20 cellular contexts compared by ENCODE assay signal in the genomic region with DNA sequence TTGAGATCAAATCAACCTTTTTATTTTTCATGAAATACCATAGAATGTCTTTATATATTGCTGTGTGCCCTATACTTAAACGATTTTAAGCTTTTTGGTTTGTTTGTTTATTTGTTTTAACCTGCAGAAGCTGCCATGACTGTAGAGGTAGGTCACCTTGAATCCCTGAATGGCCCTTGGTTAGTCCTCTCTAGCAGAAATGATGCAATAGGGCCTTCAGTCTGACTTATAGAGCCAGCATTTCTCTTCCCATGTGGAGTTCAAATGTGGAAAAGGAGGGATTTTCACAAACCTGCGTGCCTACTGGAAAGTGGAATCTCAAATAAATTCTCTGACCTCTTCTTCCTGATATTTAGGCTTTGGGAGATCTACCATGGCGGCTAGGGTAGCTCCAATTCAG.
A peak's percentile ranks its signal among the peaks of the same experiment; 100 is the strongest.
DNase-seq lines count a peak whose midpoint lies in the region; ATAC-seq and TF ChIP-seq lines count a peak whose summit lies in the region.
"Had no signal": no experiment of that assay in that cellular context is flagged by ENCODE, and none has a peak within 500 bp of the region (broad histone marks: within the 10 kb centered on the region; RNA-seq: fewer than 3 reads in every experiment).

No MANE protein-coding gene starts in this region.

- H3K9me3 ChIP-seq in breast epithelium, result no peaks in the 10 kb centered on the region
- H3K9me3 ChIP-seq in suprapubic skin, result no peaks in the 10 kb centered on the region
- H3K9me3 ChIP-seq: BE2C, colonic mucosa, pancreas had no signal

- H3K4me3 ChIP-seq in breast epithelium (no peak overlapping the region), suprapubic skin (no peak overlapping the region)
- H3K4me3 ChIP-seq: colonic mucosa, pancreas had no signal

- no TSS peak for BruUV-seq in MCF 10A (replicated peaks; lab: Mats Ljungman, UMichigan)

- ATAC-seq in left lobe of liver, result no peak

- TF ChIP-seq CTCF in MCF 10A (IDR thresholded peaks at IDR 0.05; ENCODE audit: unreplicated experiment) (no peak), breast epithelium (IDR thresholded peaks at IDR 0.05) (no peak), suprapubic skin (IDR thresholded peaks at IDR 0.05) (no peak)

- H3K36me3 ChIP-seq in breast epithelium (no peaks in the 10 kb centered on the region), suprapubic skin (no peaks in the 10 kb centered on the region)
- H3K36me3 ChIP-seq: BE2C, colonic mucosa, pancreas, WERI-Rb-1 had no signal

- no peak for TF ChIP-seq EP300 in suprapubic skin (IDR thresholded peaks at IDR 0.05)

- peak overlapping the region; percentile 81 for H3K27ac Mint-ChIP-seq in MCF 10A (ENCODE audit: low read depth, unreplicated experiment)
- H3K27ac Mint-ChIP-seq: stimulated activated naive CD8-positive, alpha-beta T cell treated with anti-CD3 and anti-CD28 coated beads, Interleukin-15, Interleukin-2, amounts not matched to agents 100 ng/mL and 50 ng/mL, for 24 hours; T-helper 1 cell treated with Interleukin-12 subunit alpha and Interleukin-12 subunit beta and Interleukin-4 antibody, amounts not matched to agents 30 μg/mL and 1 μg/mL, for 36 hours had no signal

- H3K27me3 ChIP-seq in breast epithelium (no peaks in the 10 kb centered on the region), suprapubic skin (no peaks in the 10 kb centered on the region)
- H3K27me3 ChIP-seq: BE2C, colonic mucosa, pancreas had no signal

- H3K4me1 Mint-ChIP-seq in MCF 10A (ENCODE audit: insufficient read depth, unreplicated experiment), result peaks cover 43% of the 10 kb centered on the region

- no peaks in the 10 kb centered on the region for H3K27me3 Mint-ChIP-seq in MCF 10A (ENCODE audit: insufficient read depth, unreplicated experiment)
- H3K27me3 Mint-ChIP-seq: stimulated activated naive CD8-positive, alpha-beta T cell treated with anti-CD3 and anti-CD28 coated beads, Interleukin-15, Interleukin-2, amounts not matched to agents 100 ng/mL and 50 ng/mL, for 24 hours had no signal

- DNase-seq in MCF 10A (ENCODE audit: unreplicated experiment) (peak; percentile 41), breast epithelium (ENCODE audit: low spot score in 2 of 2) (no peak), fibroblast of peridontal ligament (ENCODE audit: extremely low read depth) (peak; percentile 14), suprapubic skin (ENCODE audit: low spot score in 2 of 2) (no peak), DMS53 treated with DMSO at 0.1 percent for 48 hours (lab: John Stamatoyannopoulos, UW; ENCODE audit: unreplicated experiment) (no peak), left lobe of liver (ENCODE audit: low spot score) (no peak), HCEC 1CT (no peak)
- DNase-seq: 8988T; activated CD4-positive, alpha-beta T cell treated with anti-CD3 and anti-CD28 coated beads, Interleukin-2, amount 50 U/mL, for 48 hours; Calu3; colonic mucosa; NCI-H1417; NCI-H526; pancreas; SIG-M5; WERI-Rb-1 had no signal

- no peaks in the 10 kb centered on the region for H3K36me3 Mint-ChIP-seq in MCF 10A (ENCODE audit: insufficient read depth, unreplicated experiment)

- CTCF ChIA-PET in MCF 10A (lab: Yijun Ruan, JAX), result interaction anchor here (0.5 to 2.7 kb wide), 10 partner anchors 11 to 947 kb away, joined by 3 to 22 read pairs (median 4); no protein-coding TSS in a partner anchor

- no peaks in the 10 kb centered on the region for H3K9me3 Mint-ChIP-seq in MCF 10A (ENCODE audit: unreplicated experiment)
- H3K9me3 Mint-ChIP-seq: stimulated activated naive CD8-positive, alpha-beta T cell treated with anti-CD3 and anti-CD28 coated beads, Interleukin-15, Interleukin-2, amounts not matched to agents 100 ng/mL and 50 ng/mL, for 24 hours; T-helper 1 cell treated with Interleukin-12 subunit alpha and Interleukin-12 subunit beta and Interleukin-4 antibody, amounts not matched to agents 30 μg/mL and 1 μg/mL, for 36 hours had no signal

- intact Hi-C loops in MCF 10A (cut with micrococcal nuclease), result loop anchor here (2.0 kb wide), 1 partner anchor 21 kb away; no protein-coding TSS in a partner anchor
- intact Hi-C loops in breast epithelium (cut with DNase I; ENCODE audit: low total_unique reads), result no loop called here

- H3K4me3 Mint-ChIP-seq in MCF 10A (ENCODE audit: unreplicated experiment), result no peak overlapping the region
- H3K4me3 Mint-ChIP-seq: stimulated activated naive CD8-positive, alpha-beta T cell treated with anti-CD3 and anti-CD28 coated beads, Interleukin-15, Interleukin-2, amounts not matched to agents 100 ng/mL and 50 ng/mL, for 24 hours; T-helper 1 cell treated with Interleukin-12 subunit alpha and Interleukin-12 subunit beta and Interleukin-4 antibody, amounts not matched to agents 30 μg/mL and 1 μg/mL, for 36 hours had no signal

- peaks cover 0 to 14% of the 10 kb centered on the region in 2 donors for H3K4me1 ChIP-seq in breast epithelium
- H3K4me1 ChIP-seq in suprapubic skin, result peaks cover 26% of the 10 kb centered on the region
- H3K4me1 ChIP-seq: colonic mucosa, pancreas had no signal

- POLR2A ChIA-PET in MCF 10A (lab: Yijun Ruan, JAX), result interaction anchor here (0.5 to 2.0 kb wide), 8 partner anchors 9 to 994 kb away, joined by 3 to 12 read pairs (median 6); no protein-coding TSS in a partner anchor

- H3K27ac ChIP-seq in breast epithelium, result peak overlapping the region in 1 of 2 donors; percentile 88
- peak overlapping the region; percentile 14 for H3K27ac ChIP-seq in angular gyrus (ENCODE audit: low read depth, low read length)
- peak overlapping the region; percentile 86 for H3K27ac ChIP-seq in suprapubic skin
- H3K27ac ChIP-seq: colonic mucosa, WERI-Rb-1 had no signal

- WGBS in suprapubic skin, result 87% methylated on average over 3 of the region's 3 CpGs

- TF ChIP-seq POLR2A in breast epithelium (IDR thresholded peaks at IDR 0.05), result no peak
- TF ChIP-seq POLR2A in suprapubic skin (IDR thresholded peaks at IDR 0.05), result no peak

Comparison
In these comparisons a context has a peak if more than half of its experiments do, and no peak if none do; other contexts are left out.
1. DNase-seq: peak in MCF 10A (single experiment) and fibroblast of peridontal ligament (single experiment); none in breast epithelium (0 of 2), suprapubic skin (0 of 2), DMS53 treated with DMSO at 0.1 percent for 48 hours (single experiment), left lobe of liver (single experiment) and HCEC 1CT (single experiment).